Comparison of ENCODE assay signal across 38 cellular contexts in the genomic region with DNA sequence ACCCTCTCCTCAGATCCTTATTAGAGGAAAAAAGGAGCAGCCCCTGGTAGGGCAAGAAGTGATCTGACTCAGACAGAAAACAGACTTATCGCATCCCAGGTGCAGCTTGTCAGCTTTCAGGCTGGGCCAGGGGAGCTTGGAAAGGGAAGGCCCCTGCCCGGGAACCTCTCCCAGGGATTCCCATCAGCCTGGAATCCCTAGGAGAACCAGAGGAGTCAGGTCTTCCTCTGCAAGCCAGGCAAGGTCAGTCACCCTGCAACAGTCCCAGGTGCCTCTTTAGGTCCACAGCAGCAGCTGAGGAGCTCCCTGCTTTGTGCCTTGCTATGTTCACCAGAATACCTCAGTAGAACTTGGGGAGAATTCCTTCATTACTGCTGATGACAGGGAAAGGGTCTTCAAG. TPM values are rescaled to one million over a fixed set of nuclear protein-coding genes. Genes with fewer than 3 reads are reported as not detected.
"Had no signal": no experiment of that assay in that cellular context is flagged by ENCODE, and none has a peak within 500 bp of the region (broad histone marks: within the 10 kb centered on the region; RNA-seq: fewer than 3 reads in every experiment).

No MANE protein-coding gene starts in this region.

- H3K4me1 Mint-ChIP-seq: activated B cell treated with CpG ODN at 0.5 μM for 24 hours; activated CD4-positive, alpha-beta T cell treated with anti-CD3 and anti-CD28 coated beads, Interleukin-2, amount 10 ng/mL, durations not matched to agents 24 days and 14 days; activated naive CD4-positive, alpha-beta T cell treated with anti-CD3 and anti-CD28 coated beads, Interleukin-2, amount 10 ng/mL, durations not matched to agents 7 days and 5 days; activated naive CD4-positive, alpha-beta T cell treated with anti-CD3 and anti-CD28 coated beads, Interleukin-2, amount 50 U/mL, for 24 hours; activated naive CD8-positive, alpha-beta T cell treated with anti-CD3 and anti-CD28 coated beads, Interleukin-2, amount 10 ng/mL, durations not matched to agents 7 days and 5 days; activated naive CD8-positive, alpha-beta T cell treated with anti-CD3 and anti-CD28 coated beads, Interleukin-2, amount 50 U/mL, for 24 hours; brain; central memory CD8-positive, alpha-beta T cell had no signal

- DNase-seq: activated B cell treated with CpG ODN at 0.5 μM for 24 hours; activated CD4-positive, alpha-beta memory T cell treated with anti-CD3 and anti-CD28 coated beads for 36 hours; activated CD4-positive, alpha-beta T cell treated with anti-CD3 and anti-CD28 coated beads for 4 hours; activated CD4-positive, alpha-beta T cell treated with anti-CD3 and anti-CD28 coated beads, Interleukin-2, amount 10 ng/mL, durations not matched to agents 24 days and 14 days; activated CD4-positive, alpha-beta T cell treated with anti-CD3 and anti-CD28 coated beads, Interleukin-2, amount 50 U/mL, for 1 hour; activated CD4-positive, alpha-beta T cell treated with anti-CD3 and anti-CD28 coated beads, Interleukin-2, amount 50 U/mL, for 4 hours; activated CD4-positive, CD25-positive, alpha-beta regulatory T cell treated with anti-CD3 and anti-CD28 coated beads, Interleukin-2, amount 50 U/mL, for 72 hours; activated CD8-positive, alpha-beta memory T cell treated with anti-CD3 and anti-CD28 coated beads, Interleukin-2, amount 50 U/mL, for 4 hours; activated CD8-positive, alpha-beta T cell treated with anti-CD3 and anti-CD28 coated beads for 36 hours; activated effector memory CD4-positive, alpha-beta T cell treated with Interleukin-2 at 50 U/mL for 16 hours; activated gamma-delta T cell; activated naive CD4-positive, alpha-beta T cell treated with anti-CD3 and anti-CD28 coated beads, Interleukin-2, amount 10 ng/mL, durations not matched to agents 7 days and 5 days; activated naive CD4-positive, alpha-beta T cell treated with Interleukin-2 at 50 U/mL for 16 hours; activated naive CD8-positive, alpha-beta T cell treated with anti-CD3 and anti-CD28 coated beads, Interleukin-2, amount 10 ng/mL, durations not matched to agents 7 days and 5 days; activated naive CD8-positive, alpha-beta T cell treated with anti-CD3 and anti-CD28 coated beads, Interleukin-2, amount 50 U/mL, for 24 hours; activated T-cell treated with anti-CD3 and anti-CD28 coated beads for 4 hours; activated T-cell treated with anti-CD3 and anti-CD28 coated beads, Interleukin-2, amount 50 U/mL, for 1 hour; activated T-cell treated with anti-CD3 and anti-CD28 coated beads, Interleukin-2, amount 50 U/mL, for 4 hours; activated T-cell treated with anti-CD3 and anti-CD28 coated beads, Interleukin-2, amount 50 U/mL, for 72 hours; amygdala; anterior cingulate cortex; caudate nucleus; cerebellar nuclear complex; T-helper 1 cell; T-helper 2 cell; T-helper 9 cell had no signal

- ATAC-seq: activated CD8-positive, alpha-beta T cell treated with anti-CD3 and anti-CD28 coated beads for 36 hours; activated naive CD8-positive, alpha-beta T cell treated with anti-CD3 and anti-CD28 coated beads, Interleukin-2, amount 50 U/mL, for 24 hours; activated T-cell treated with anti-CD3 and anti-CD28 coated beads, Interleukin-2, amount 50 U/mL, for 4 hours; activated T-cell treated with anti-CD3 and anti-CD28 coated beads, Interleukin-2, amount 50 U/mL, for 72 hours had no signal

- H3K4me3 Mint-ChIP-seq: activated B cell treated with CpG ODN at 0.5 μM for 24 hours; activated CD4-positive, alpha-beta memory T cell treated with anti-CD3 and anti-CD28 coated beads for 36 hours; activated CD4-positive, alpha-beta T cell treated with anti-CD3 and anti-CD28 coated beads, Interleukin-2, amount 10 ng/mL, durations not matched to agents 24 days and 14 days; activated CD8-positive, alpha-beta T cell treated with anti-CD3 and anti-CD28 coated beads for 36 hours; activated naive CD4-positive, alpha-beta T cell treated with anti-CD3 and anti-CD28 coated beads, Interleukin-2, amount 10 ng/mL, durations not matched to agents 7 days and 5 days; activated naive CD4-positive, alpha-beta T cell treated with anti-CD3 and anti-CD28 coated beads, Interleukin-2, amount 50 U/mL, for 24 hours; activated naive CD8-positive, alpha-beta T cell; activated naive CD8-positive, alpha-beta T cell treated with anti-CD3 and anti-CD28 coated beads, Interleukin-2, amount 10 ng/mL, durations not matched to agents 7 days and 5 days; activated naive CD8-positive, alpha-beta T cell treated with anti-CD3 and anti-CD28 coated beads, Interleukin-2, amount 50 U/mL, for 24 hours; activated T-cell treated with anti-CD3 and anti-CD28 coated beads, Interleukin-2, amount 50 U/mL, for 4 hours; activated T-cell treated with anti-CD3 and anti-CD28 coated beads, Interleukin-2, amount 50 U/mL, for 72 hours; activated T-helper 1 cell treated with anti-CD3 and anti-CD28 coated beads, Interleukin-12 subunit alpha, Interleukin-12 subunit beta, Interleukin-2, Interleukin-4 antibody, amounts not matched to agents 30 ng/mL and 10 ng/mL and 1 ng/mL, durations not matched to agents 14 hours and 24 hours and 36 hours; brain; central memory CD8-positive, alpha-beta T cell; T-helper 1 cell treated with Interleukin-12 subunit alpha and Interleukin-12 subunit beta and Interleukin-4 antibody, amounts not matched to agents 30 μg/mL and 1 μg/mL, for 36 hours; T-helper 2 cell treated with Interferon-gamma antibody and Interleukin-4, amounts not matched to agents 5 μg/mL and 100 μg/mL, for 36 hours had no signal

- H3K9me3 Mint-ChIP-seq: activated B cell treated with CpG ODN at 0.5 μM for 24 hours; activated CD4-positive, alpha-beta memory T cell treated with anti-CD3 and anti-CD28 coated beads for 36 hours; activated CD4-positive, alpha-beta T cell treated with anti-CD3 and anti-CD28 coated beads, Interleukin-2, amount 10 ng/mL, durations not matched to agents 24 days and 14 days; activated CD8-positive, alpha-beta T cell treated with anti-CD3 and anti-CD28 coated beads for 36 hours; activated naive CD4-positive, alpha-beta T cell treated with anti-CD3 and anti-CD28 coated beads, Interleukin-2, amount 10 ng/mL, durations not matched to agents 7 days and 5 days; activated naive CD4-positive, alpha-beta T cell treated with anti-CD3 and anti-CD28 coated beads, Interleukin-2, amount 50 U/mL, for 24 hours; activated naive CD8-positive, alpha-beta T cell treated with anti-CD3 and anti-CD28 coated beads, Interleukin-2, amount 10 ng/mL, durations not matched to agents 7 days and 5 days; activated naive CD8-positive, alpha-beta T cell treated with anti-CD3 and anti-CD28 coated beads, Interleukin-2, amount 50 U/mL, for 24 hours; activated T-cell treated with anti-CD3 and anti-CD28 coated beads, Interleukin-2, amount 50 U/mL, for 4 hours; activated T-cell treated with anti-CD3 and anti-CD28 coated beads, Interleukin-2, amount 50 U/mL, for 72 hours; activated T-helper 1 cell treated with anti-CD3 and anti-CD28 coated beads, Interleukin-12 subunit alpha, Interleukin-12 subunit beta, Interleukin-2, Interleukin-4 antibody, amounts not matched to agents 30 ng/mL and 10 ng/mL and 1 ng/mL, durations not matched to agents 14 hours and 24 hours and 36 hours; activated T-helper 2 cell treated with anti-CD3 and anti-CD28 coated beads, Interferon-gamma antibody, Interleukin-2, Interleukin-4, amounts not matched to agents 10 μg/mL and 5 μg/mL and 100 μg/mL, durations not matched to agents 14 hours and 24 hours and 36 hours; central memory CD8-positive, alpha-beta T cell; T-helper 1 cell treated with Interleukin-12 subunit alpha and Interleukin-12 subunit beta and Interleukin-4 antibody, amounts not matched to agents 30 μg/mL and 1 μg/mL, for 36 hours; T-helper 2 cell treated with Interferon-gamma antibody and Interleukin-4, amounts not matched to agents 5 μg/mL and 100 μg/mL, for 36 hours had no signal

- H3K27ac Mint-ChIP-seq: activated B cell treated with CpG ODN at 0.5 μM for 24 hours; activated CD4-positive, alpha-beta memory T cell treated with anti-CD3 and anti-CD28 coated beads for 36 hours; activated CD4-positive, alpha-beta T cell treated with anti-CD3 and anti-CD28 coated beads, Interleukin-2, amount 10 ng/mL, durations not matched to agents 24 days and 14 days; activated CD8-positive, alpha-beta T cell treated with anti-CD3 and anti-CD28 coated beads for 36 hours; activated naive CD4-positive, alpha-beta T cell treated with anti-CD3 and anti-CD28 coated beads, Interleukin-2, amount 10 ng/mL, durations not matched to agents 7 days and 5 days; activated naive CD4-positive, alpha-beta T cell treated with anti-CD3 and anti-CD28 coated beads, Interleukin-2, amount 50 U/mL, for 24 hours; activated naive CD8-positive, alpha-beta T cell; activated naive CD8-positive, alpha-beta T cell treated with anti-CD3 and anti-CD28 coated beads, Interleukin-2, amount 10 ng/mL, durations not matched to agents 7 days and 5 days; activated naive CD8-positive, alpha-beta T cell treated with anti-CD3 and anti-CD28 coated beads, Interleukin-2, amount 50 U/mL, for 24 hours; activated T-cell treated with anti-CD3 and anti-CD28 coated beads, Interleukin-2, amount 50 U/mL, for 72 hours; activated T-helper 1 cell treated with anti-CD3 and anti-CD28 coated beads, Interleukin-12 subunit alpha, Interleukin-12 subunit beta, Interleukin-2, Interleukin-4 antibody, amounts not matched to agents 30 ng/mL and 10 ng/mL and 1 ng/mL, durations not matched to agents 14 hours and 24 hours and 36 hours; activated T-helper 2 cell treated with anti-CD3 and anti-CD28 coated beads, Interferon-gamma antibody, Interleukin-2, Interleukin-4, amounts not matched to agents 10 μg/mL and 5 μg/mL and 100 μg/mL, durations not matched to agents 14 hours and 24 hours and 36 hours; brain; T-helper 1 cell treated with Interleukin-12 subunit alpha and Interleukin-12 subunit beta and Interleukin-4 antibody, amounts not matched to agents 30 μg/mL and 1 μg/mL, for 36 hours; T-helper 2 cell treated with Interferon-gamma antibody and Interleukin-4, amounts not matched to agents 5 μg/mL and 100 μg/mL, for 36 hours had no signal

- H3K36me3 ChIP-seq: ascending aorta, cardiac muscle cell had no signal

- H3K4me3 ChIP-seq: ascending aorta, cardiac muscle cell had no signal

- H3K36me3 Mint-ChIP-seq: activated CD4-positive, alpha-beta memory T cell treated with anti-CD3 and anti-CD28 coated beads for 36 hours; activated naive CD4-positive, alpha-beta T cell treated with anti-CD3 and anti-CD28 coated beads, Interleukin-2, amount 10 ng/mL, durations not matched to agents 7 days and 5 days; activated naive CD4-positive, alpha-beta T cell treated with anti-CD3 and anti-CD28 coated beads, Interleukin-2, amount 50 U/mL, for 24 hours; activated naive CD8-positive, alpha-beta T cell; activated naive CD8-positive, alpha-beta T cell treated with anti-CD3 and anti-CD28 coated beads, Interleukin-2, amount 10 ng/mL, durations not matched to agents 7 days and 5 days; brain had no signal

- H3K27me3 ChIP-seq: ascending aorta, cardiac muscle cell had no signal

RNA-seq across cellular contexts. Expression of a gene that starts 2.9 kb away (rescaled TPM):
- total RNA-seq: activated B cell treated with CpG ODN at 0.5 μM for 24 hours; activated CD4-positive, alpha-beta memory T cell treated with anti-CD3 and anti-CD28 coated beads for 36 hours; activated CD4-positive, alpha-beta T cell treated with anti-CD3 and anti-CD28 coated beads, Interleukin-2, amount 10 ng/mL, durations not matched to agents 24 days and 14 days; activated CD8-positive, alpha-beta memory T cell treated with anti-CD3 and anti-CD28 coated beads for 36 hours; activated CD8-positive, alpha-beta T cell treated with anti-CD3 and anti-CD28 coated beads for 36 hours; activated naive CD8-positive, alpha-beta T cell treated with anti-CD3 and anti-CD28 coated beads, Interleukin-2, amount 10 ng/mL, durations not matched to agents 7 days and 5 days; activated T-cell treated with anti-CD3 and anti-CD28 coated beads, Interleukin-2, amount 50 U/mL, for 4 hours; activated T-cell treated with anti-CD3 and anti-CD28 coated beads, Interleukin-2, amount 50 U/mL, for 72 hours; activated T-helper 1 cell treated with anti-CD3 and anti-CD28 coated beads, Interleukin-12 subunit alpha, Interleukin-12 subunit beta, Interleukin-2, Interleukin-4 antibody, amounts not matched to agents 30 ng/mL and 10 ng/mL and 1 ng/mL, durations not matched to agents 14 hours and 24 hours and 36 hours; activated T-helper 2 cell treated with anti-CD3 and anti-CD28 coated beads, Interferon-gamma antibody, Interleukin-2, Interleukin-4, amounts not matched to agents 10 μg/mL and 5 μg/mL and 100 μg/mL, durations not matched to agents 14 hours and 24 hours and 36 hours; ascending aorta; bronchial epithelial cell; cardiac muscle cell had no signal

RNA-seq across cellular contexts. Expression of a gene that starts 20.6 kb away (rescaled TPM):
- total RNA-seq: activated B cell treated with CpG ODN at 0.5 μM for 24 hours; activated CD4-positive, alpha-beta memory T cell treated with anti-CD3 and anti-CD28 coated beads for 36 hours; activated CD4-positive, alpha-beta T cell treated with anti-CD3 and anti-CD28 coated beads, Interleukin-2, amount 10 ng/mL, durations not matched to agents 24 days and 14 days; activated CD8-positive, alpha-beta memory T cell treated with anti-CD3 and anti-CD28 coated beads for 36 hours; activated CD8-positive, alpha-beta T cell treated with anti-CD3 and anti-CD28 coated beads for 36 hours; activated naive CD8-positive, alpha-beta T cell treated with anti-CD3 and anti-CD28 coated beads, Interleukin-2, amount 10 ng/mL, durations not matched to agents 7 days and 5 days; activated T-cell treated with anti-CD3 and anti-CD28 coated beads, Interleukin-2, amount 50 U/mL, for 4 hours; activated T-cell treated with anti-CD3 and anti-CD28 coated beads, Interleukin-2, amount 50 U/mL, for 72 hours; activated T-helper 1 cell treated with anti-CD3 and anti-CD28 coated beads, Interleukin-12 subunit alpha, Interleukin-12 subunit beta, Interleukin-2, Interleukin-4 antibody, amounts not matched to agents 30 ng/mL and 10 ng/mL and 1 ng/mL, durations not matched to agents 14 hours and 24 hours and 36 hours; activated T-helper 2 cell treated with anti-CD3 and anti-CD28 coated beads, Interferon-gamma antibody, Interleukin-2, Interleukin-4, amounts not matched to agents 10 μg/mL and 5 μg/mL and 100 μg/mL, durations not matched to agents 14 hours and 24 hours and 36 hours; ascending aorta; bronchial epithelial cell; cardiac muscle cell had no signal

RNA-seq across cellular contexts. Expression of a gene that starts 24.6 kb away (rescaled TPM):
- total RNA-seq: activated B cell treated with CpG ODN at 0.5 μM for 24 hours; activated CD4-positive, alpha-beta memory T cell treated with anti-CD3 and anti-CD28 coated beads for 36 hours; activated CD4-positive, alpha-beta T cell treated with anti-CD3 and anti-CD28 coated beads, Interleukin-2, amount 10 ng/mL, durations not matched to agents 24 days and 14 days; activated CD8-positive, alpha-beta memory T cell treated with anti-CD3 and anti-CD28 coated beads for 36 hours; activated CD8-positive, alpha-beta T cell treated with anti-CD3 and anti-CD28 coated beads for 36 hours; activated naive CD8-positive, alpha-beta T cell treated with anti-CD3 and anti-CD28 coated beads, Interleukin-2, amount 10 ng/mL, durations not matched to agents 7 days and 5 days; activated T-cell treated with anti-CD3 and anti-CD28 coated beads, Interleukin-2, amount 50 U/mL, for 4 hours; activated T-cell treated with anti-CD3 and anti-CD28 coated beads, Interleukin-2, amount 50 U/mL, for 72 hours; activated T-helper 1 cell treated with anti-CD3 and anti-CD28 coated beads, Interleukin-12 subunit alpha, Interleukin-12 subunit beta, Interleukin-2, Interleukin-4 antibody, amounts not matched to agents 30 ng/mL and 10 ng/mL and 1 ng/mL, durations not matched to agents 14 hours and 24 hours and 36 hours; activated T-helper 2 cell treated with anti-CD3 and anti-CD28 coated beads, Interferon-gamma antibody, Interleukin-2, Interleukin-4, amounts not matched to agents 10 μg/mL and 5 μg/mL and 100 μg/mL, durations not matched to agents 14 hours and 24 hours and 36 hours; ascending aorta; bronchial epithelial cell; cardiac muscle cell had no signal

RNA-seq across cellular contexts. Expression of a gene that starts 54.7 kb away (rescaled TPM):
- total RNA-seq: activated B cell treated with CpG ODN at 0.5 μM for 24 hours; activated CD4-positive, alpha-beta memory T cell treated with anti-CD3 and anti-CD28 coated beads for 36 hours; activated CD4-positive, alpha-beta T cell treated with anti-CD3 and anti-CD28 coated beads, Interleukin-2, amount 10 ng/mL, durations not matched to agents 24 days and 14 days; activated CD8-positive, alpha-beta memory T cell treated with anti-CD3 and anti-CD28 coated beads for 36 hours; activated CD8-positive, alpha-beta T cell treated with anti-CD3 and anti-CD28 coated beads for 36 hours; activated naive CD8-positive, alpha-beta T cell treated with anti-CD3 and anti-CD28 coated beads, Interleukin-2, amount 10 ng/mL, durations not matched to agents 7 days and 5 days; activated T-cell treated with anti-CD3 and anti-CD28 coated beads, Interleukin-2, amount 50 U/mL, for 4 hours; activated T-cell treated with anti-CD3 and anti-CD28 coated beads, Interleukin-2, amount 50 U/mL, for 72 hours; activated T-helper 1 cell treated with anti-CD3 and anti-CD28 coated beads, Interleukin-12 subunit alpha, Interleukin-12 subunit beta, Interleukin-2, Interleukin-4 antibody, amounts not matched to agents 30 ng/mL and 10 ng/mL and 1 ng/mL, durations not matched to agents 14 hours and 24 hours and 36 hours; activated T-helper 2 cell treated with anti-CD3 and anti-CD28 coated beads, Interferon-gamma antibody, Interleukin-2, Interleukin-4, amounts not matched to agents 10 μg/mL and 5 μg/mL and 100 μg/mL, durations not matched to agents 14 hours and 24 hours and 36 hours; ascending aorta; bronchial epithelial cell; cardiac muscle cell had no signal
